Comparison of ENCODE assay signal across 9 cellular contexts in the genomic region with DNA sequence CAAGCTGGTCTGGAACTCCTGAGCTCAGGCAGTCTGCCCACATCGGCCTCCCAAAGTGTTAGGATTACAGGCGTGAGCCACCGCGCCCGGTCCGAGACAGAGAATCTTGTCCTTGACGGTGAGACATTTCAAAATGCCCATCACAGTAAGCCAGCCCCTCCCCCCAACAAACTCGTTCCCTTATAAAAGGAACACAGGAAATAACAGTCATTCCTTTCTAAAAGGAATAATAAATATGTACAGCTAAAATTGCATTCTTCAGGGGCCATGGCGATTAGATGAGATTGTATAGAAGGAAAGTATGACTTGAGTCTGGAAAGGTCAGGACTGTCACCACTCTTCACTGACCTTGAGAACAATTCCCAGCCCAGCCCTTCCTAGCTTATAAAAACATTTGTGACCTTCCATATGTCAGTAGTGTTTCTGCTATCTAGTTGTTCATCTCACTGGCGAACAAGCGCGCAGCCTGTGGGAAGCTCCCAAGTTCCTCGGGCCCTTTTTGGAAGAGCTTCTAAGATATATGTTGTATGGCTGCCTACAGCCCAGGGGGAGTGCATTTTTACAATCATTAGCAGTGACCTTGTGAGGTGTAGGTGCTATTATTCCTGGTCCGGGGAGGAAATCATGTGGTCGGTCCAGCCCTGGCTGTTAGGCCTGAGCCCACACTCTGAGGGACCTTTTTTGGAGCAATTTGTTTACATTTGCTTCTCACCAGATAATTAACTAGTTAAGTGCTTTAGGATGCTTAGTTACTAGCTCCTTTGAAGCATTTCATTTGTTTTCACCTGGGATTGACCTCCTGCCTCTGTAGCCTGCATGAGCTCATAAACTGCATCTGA.
DNase-seq lines count a peak whose midpoint lies in the region; ATAC-seq and TF ChIP-seq lines count a peak whose summit lies in the region.
"Had no signal": no experiment of that assay in that cellular context is flagged by ENCODE, and none has a peak within 500 bp of the region (broad histone marks: within the 10 kb centered on the region; RNA-seq: fewer than 3 reads in every experiment).

No MANE protein-coding gene starts in this region.

- H3K4me3 ChIP-seq in AG10803 (ENCODE audit: low read length) (no peak overlapping the region), mucosa of stomach (ENCODE audit: low read length) (no peak overlapping the region)

- no peaks in the 10 kb centered on the region for H3K27me3 ChIP-seq in mucosa of stomach (ENCODE audit: control insufficient read depth, insufficient read depth, low read length)

- no peak for ATAC-seq in effector memory CD8-positive, alpha-beta T cell (replicated peaks)

- peaks cover 63 to 71% of the 10 kb centered on the region in 2 donors for H3K4me1 Mint-ChIP-seq in effector memory CD8-positive, alpha-beta T cell (ENCODE audit: low read depth in 2 of 2)

- H3K4me3 Mint-ChIP-seq in effector memory CD8-positive, alpha-beta T cell: peak overlapping the region; percentile 29 to 41

- H3K27ac Mint-ChIP-seq in effector memory CD8-positive, alpha-beta T cell: peak overlapping the region; percentile 57 to 83

- H3K9ac ChIP-seq in mucosa of stomach (ENCODE audit: low read length): peak overlapping the region; percentile 2

- no peaks in the 10 kb centered on the region for H3K27me3 Mint-ChIP-seq in effector memory CD8-positive, alpha-beta T cell

- no peaks in the 10 kb centered on the region for H3K36me3 ChIP-seq in mucosa of stomach (ENCODE audit: control insufficient read depth, insufficient read depth, low read length)

- H3K9me3 ChIP-seq in mucosa of stomach (ENCODE audit: control insufficient read depth, low read length): no peaks in the 10 kb centered on the region

- TF ChIP-seq CTCF in AG10803 (conservative IDR thresholded peaks at IDR 0.05; ENCODE audit: low read length): no peak

- no peaks in the 10 kb centered on the region for H3K9me3 Mint-ChIP-seq in effector memory CD8-positive, alpha-beta T cell

- peaks cover 62% of the 10 kb centered on the region for H3K36me3 Mint-ChIP-seq in effector memory CD8-positive, alpha-beta T cell (ENCODE audit: insufficient read depth)

- peaks cover 33% of the 10 kb centered on the region for H3K4me1 ChIP-seq in mucosa of stomach (ENCODE audit: control insufficient read depth, insufficient read depth, low read length)

- DNase-seq in AG10803 (ENCODE audit: low read depth): peak; percentile 66
- DNase-seq in NCI-H69 (lab: John Stamatoyannopoulos, UW): peak; percentile 45
- DNase-seq in effector memory CD8-positive, alpha-beta T cell: no peak
- DNase-seq in NCI-H187 (lab: John Stamatoyannopoulos, UW): no peak
- no peak for DNase-seq in AML-193 (lab: John Stamatoyannopoulos, UW)
- no peak for DNase-seq in D341Med (ENCODE audit: low spot score)
- no peak for DNase-seq in NCI-H2029 (lab: John Stamatoyannopoulos, UW)
- DNase-seq: DMS 273 treated with DMSO at 0.1 percent for 48 hours had no signal

Comparison
In these comparisons a context has a peak if more than half of its experiments do, and no peak if none do; other contexts are left out.
1. DNase-seq: peak in AG10803 (single experiment) and NCI-H69 (single experiment); none in effector memory CD8-positive, alpha-beta T cell (0 of 3), NCI-H187 (0 of 2), AML-193 (0 of 2), D341Med (single experiment) and NCI-H2029 (single experiment).